26 cellular contexts compared by ENCODE assay signal in genomic region chr13:102983496-102983895, GRCh38.
DNase-seq lines count a peak whose midpoint lies in the region; ATAC-seq, FAIRE-seq and TF ChIP-seq lines count a peak whose summit lies in the region.
"Had no signal": no experiment of that assay in that cellular context is flagged by ENCODE, and none has a peak within 500 bp of the region (broad histone marks: within the 10 kb centered on the region; RNA-seq: fewer than 3 reads in every experiment).

No MANE protein-coding gene starts in this region.

- FAIRE-seq in keratinocyte (lab: Jason Lieb, UNC): peak; percentile 98
- FAIRE-seq: A204.1, D721Med, G401.6, urothelium cell line had no signal

- H3K27me3 ChIP-seq in brain microvascular endothelial cell (replicated peaks) (no peaks in the 10 kb centered on the region), keratinocyte (ENCODE audit: control insufficient read depth, extremely low read depth, insufficient read depth, low read length) (no peaks in the 10 kb centered on the region), WERI-Rb-1 (ENCODE audit: insufficient read depth, low read depth, severe bottlenecking) (no peaks in the 10 kb centered on the region)
- H3K27me3 ChIP-seq: heart left ventricle had no signal

- H3K36me3 ChIP-seq in brain microvascular endothelial cell (replicated peaks): no peaks in the 10 kb centered on the region
- no peaks in the 10 kb centered on the region for H3K36me3 ChIP-seq in keratinocyte (ENCODE audit: control insufficient read depth in 2 of 2, extremely low read depth in 1 of 2, insufficient read depth in 2 of 2, low read length in 2 of 2)
- no peaks in the 10 kb centered on the region for H3K36me3 ChIP-seq in WERI-Rb-1
- H3K36me3 ChIP-seq: heart left ventricle, lower lobe of right lung had no signal

- no peak overlapping the region for H3K4me3 ChIP-seq in HFF-Myc (replicated peaks; ENCODE audit: low read depth, low read length)
- no peak overlapping the region for H3K4me3 ChIP-seq in brain microvascular endothelial cell (ENCODE audit: low read depth, low read length)
- H3K4me3 ChIP-seq in keratinocyte (ENCODE audit: control insufficient read depth in 2 of 3, extremely low read depth in 1 of 3, insufficient read depth in 2 of 3, low read depth in 1 of 3, low read length in 3 of 3): no peak overlapping the region
- no peak overlapping the region for H3K4me3 ChIP-seq in WERI-Rb-1 (ENCODE audit: low read depth, low read length)
- H3K4me3 ChIP-seq: heart left ventricle, lower lobe of right lung had no signal

- peaks cover 18% of the 10 kb centered on the region for H3K4me1 ChIP-seq in keratinocyte (ENCODE audit: control insufficient read depth, extremely low read depth, insufficient read depth, low read length)
- H3K4me1 ChIP-seq: heart left ventricle, lower lobe of right lung had no signal

- ATAC-seq in HG02798 (IDR thresholded peaks at IDR 0.05; ENCODE audit: poor library complexity, unreplicated experiment) (no peak), HG03045 (IDR thresholded peaks at IDR 0.05; ENCODE audit: unreplicated experiment) (no peak)
- ATAC-seq: activated T-cell treated with anti-CD3 and anti-CD28 coated beads, Interleukin-2, amount 50 U/mL, for 72 hours; esophagus mucosa; heart left ventricle; lower lobe of right lung had no signal

- H3K9me3 ChIP-seq in keratinocyte (ENCODE audit: control insufficient read depth, low read depth, low read length) (peaks cover 16% of the 10 kb centered on the region), WERI-Rb-1 (ENCODE audit: severe bottlenecking) (peaks cover 23% of the 10 kb centered on the region)

- no peak for TF ChIP-seq CTCF in HFF-Myc (IDR thresholded peaks at IDR 0.05; ENCODE audit: low read depth, low read length, missing control alignments)
- no peak for TF ChIP-seq CTCF in brain microvascular endothelial cell (IDR thresholded peaks at IDR 0.05; ENCODE audit: low read depth, low read length, missing control alignments)
- no peak for TF ChIP-seq CTCF in keratinocyte (optimal IDR thresholded peaks at IDR 0.05 in 1 of 3, IDR thresholded peaks at IDR 0.05 in 1 of 3, conservative IDR thresholded peaks at IDR 0.05 in 1 of 3; ENCODE audit: extremely low read depth in 1 of 3, insufficient read depth in 2 of 3, low read length in 3 of 3)
- TF ChIP-seq CTCF in WERI-Rb-1 (IDR thresholded peaks at IDR 0.05; ENCODE audit: low read depth, low read length): no peak

- H3K4me2 ChIP-seq in keratinocyte (ENCODE audit: control insufficient read depth, extremely low read depth, insufficient read depth, low read depth, low read length): peak overlapping the region; percentile 56

- no peak overlapping the region for H3K9ac ChIP-seq in keratinocyte (ENCODE audit: control insufficient read depth, extremely low read depth, insufficient read depth, low read length)

- no peak overlapping the region for H2AFZ ChIP-seq in keratinocyte (ENCODE audit: control insufficient read depth, low read length)

- in situ Hi-C loops in ACHN (cut with HindIII; ENCODE audit: low pct_ligation_motif_present, low pct_unique_long_range_greater_than_20kb, low sequenced_read_pairs): no loop called here
- in situ Hi-C loops in brain microvascular endothelial cell (cut with HindIII; ENCODE audit: low pct_ligation_motif_present, low sequenced_read_pairs): no loop called here

- H3K79me2 ChIP-seq in keratinocyte (ENCODE audit: control insufficient read depth, insufficient read depth, low read length): no peaks in the 10 kb centered on the region

- dilution Hi-C loops in keratinocyte (cut with MboI; ENCODE audit: extremely low pct_ligation_motif_present, low sequenced_read_pairs): no loop called here

- DNase-seq in ACHN (peak; percentile 57), HFF-Myc (ENCODE audit: extremely low read depth, low read depth) (peak; percentile 60), brain microvascular endothelial cell (peak; percentile 29), keratinocyte (ENCODE audit: low read depth, low spot score) (peak; percentile 57), dedifferentiated amniotic fluid mesenchymal stem cell (ENCODE audit: extremely low spot score) (no peak), WERI-Rb-1 (no peak)
- DNase-seq: activated CD8-positive, alpha-beta memory T cell treated with anti-CD3 and anti-CD28 coated beads for 24 hours; activated naive CD4-positive, alpha-beta T cell treated with anti-CD3 and anti-CD28 coated beads, Interleukin-2, amount 10 ng/mL, durations not matched to agents 7 days and 5 days; activated T-cell treated with anti-CD3 and anti-CD28 coated beads, Interleukin-2, amount 50 U/mL, for 72 hours; aorta; C1 segment of cervical spinal cord; GOT3; heart left ventricle; Karpas-422; lower lobe of right lung; NCI-H1048; NCI-H1930; NCI-H446 had no signal

- no peaks in the 10 kb centered on the region for H3K9me1 ChIP-seq in keratinocyte (ENCODE audit: control insufficient read depth, extremely low read depth, insufficient read depth, low read length)

- H3K27ac ChIP-seq in brain microvascular endothelial cell (no peak overlapping the region), keratinocyte (ENCODE audit: control insufficient read depth, insufficient read depth, low read length) (no peak overlapping the region), WERI-Rb-1 (no peak overlapping the region)
- H3K27ac ChIP-seq: heart left ventricle, lower lobe of right lung, RWPE1 had no signal

- no peaks in the 10 kb centered on the region for H4K20me1 ChIP-seq in keratinocyte (ENCODE audit: control insufficient read depth, extremely low read depth, insufficient read depth, low read length)

Comparison
In these comparisons a context has a peak if more than half of its experiments do, and no peak if none do; other contexts are left out.
1. DNase-seq: peak in ACHN (single experiment), HFF-Myc (single experiment), brain microvascular endothelial cell (single experiment) and keratinocyte (single experiment); none in dedifferentiated amniotic fluid mesenchymal stem cell (single experiment) and WERI-Rb-1 (single experiment).